ENCODE assay signal across 1 cellular context in genomic region chr22:37088750-37089408, GRCh38.
TF ChIP-seq lines count a peak whose summit lies in the region.

No MANE protein-coding gene starts in this region.

TF ChIP-seq in A549, 52 proteins besides CTCF, POLR2A, EP300 and RAD21:
- no peak for TF ChIP-seq USF2 (IDR thresholded peaks at IDR 0.05)
- TF ChIP-seq HES2 (IDR thresholded peaks at IDR 0.05), result no peak
- TF ChIP-seq KDM5A (IDR thresholded peaks at IDR 0.05), result no peak
- no peak for TF ChIP-seq TFCP2L1 (CRISPR knock-in tag; IDR thresholded peaks at IDR 0.05)
- TF ChIP-seq MAZ (IDR thresholded peaks at IDR 0.05; ENCODE audit: borderline replicate concordance, low read depth, low read length), result no peak
- no peak for TF ChIP-seq ZFP36 (IDR thresholded peaks at IDR 0.05; ENCODE audit: borderline replicate concordance, partially characterized antibody)
- no peak for TF ChIP-seq CEBPB (IDR thresholded peaks at IDR 0.05)
- no peak for TF ChIP-seq GATA3 (IDR thresholded peaks at IDR 0.05; ENCODE audit: borderline replicate concordance)
- no peak for TF ChIP-seq CBX8 (IDR thresholded peaks at IDR 0.05)
- no peak for TF ChIP-seq ELK1 (IDR thresholded peaks at IDR 0.05; ENCODE audit: low read depth, low read length)
- no peak for TF ChIP-seq JUN (IDR thresholded peaks at IDR 0.05)
